In genomic region chr16:29158031-29158430, GRCh38 we compare ENCODE assay signal across 14 cellular contexts.
DNase-seq lines count a peak whose midpoint lies in the region; ATAC-seq and TF ChIP-seq lines count a peak whose summit lies in the region.
"Had no signal": no experiment of that assay in that cellular context is flagged by ENCODE, and none has a peak within 500 bp of the region (broad histone marks: within the 10 kb centered on the region; RNA-seq: fewer than 3 reads in every experiment).

No MANE protein-coding gene starts in this region.

- H3K4me3 Mint-ChIP-seq in Caco-2 (ENCODE audit: unreplicated experiment), result no peak overlapping the region
- H3K4me3 Mint-ChIP-seq: activated naive CD8-positive, alpha-beta T cell treated with anti-CD3 and anti-CD28 coated beads for 36 hours had no signal

- intact Hi-C loops in Caco-2 (cut with micrococcal nuclease; ENCODE audit: unreplicated experiment) (no loop called here), heart right ventricle (cut with DNase I) (no loop called here)

- no peak for DNase-seq in Caco-2
- no peak for DNase-seq in SJSA1 (ENCODE audit: low read depth in 1 of 2, low spot score in 2 of 2)
- no peak for DNase-seq in heart right ventricle
- no peak for DNase-seq in activated gamma-delta T cell (lab: John Stamatoyannopoulos, UW)
- DNase-seq in omental fat pad (ENCODE audit: low spot score), result no peak
- no peak for DNase-seq in NCI-H1092 treated with DMSO at 0.1 percent for 48 hours (lab: John Stamatoyannopoulos, UW)
- DNase-seq: activated CD8-positive, alpha-beta memory T cell treated with anti-CD3 and anti-CD28 coated beads for 24 hours; activated naive CD8-positive, alpha-beta T cell treated with anti-CD3 and anti-CD28 coated beads for 36 hours; CD4-positive, alpha-beta memory T cell; nucleus accumbens; stimulated activated CD4-positive, alpha-beta T cell treated with anti-CD3 and anti-CD28 coated beads, Interleukin-2, amount 100 ng/mL, for 48 hours; stimulated activated naive CD4-positive, alpha-beta T cell treated with Interleukin-2 at 50 U/mL for 16 hours had no signal

- H3K4me1 ChIP-seq in Caco-2 (no peaks in the 10 kb centered on the region), SJSA1 (replicated peaks) (peaks cover 29% of the 10 kb centered on the region), heart right ventricle (peaks cover 5 to 37% (median 22%) of the 10 kb centered on the region in 9 donors), skeletal muscle tissue (ENCODE audit: control insufficient read depth in 3 of 3, insufficient read depth in 3 of 3, low read length in 3 of 3) (peaks cover 7 to 9% (median 9%) of the 10 kb centered on the region in 3 donors)

- H3K9ac ChIP-seq in skeletal muscle tissue (ENCODE audit: low read depth in 1 of 3, low read length in 3 of 3), result no peak overlapping the region

- H3K4me3 ChIP-seq in Caco-2 (ENCODE audit: low read depth, low read length), result no peak overlapping the region
- H3K4me3 ChIP-seq in SJSA1, result no peak overlapping the region
- no peak overlapping the region for H3K4me3 ChIP-seq in heart right ventricle
- no peak overlapping the region for H3K4me3 ChIP-seq in skeletal muscle tissue (ENCODE audit: low read length in 3 of 3)

- H3K27ac ChIP-seq in SJSA1, result peak overlapping the region; percentile 98
- peak overlapping the region; percentile 57 to 94 (median 83) for H3K27ac ChIP-seq in heart right ventricle
- H3K27ac ChIP-seq in skeletal muscle tissue (ENCODE audit: low read depth, low read length), result peak overlapping the region; percentile 71

- H3K4me1 Mint-ChIP-seq in Caco-2 (ENCODE audit: low read depth, unreplicated experiment), result peaks cover 13% of the 10 kb centered on the region

- H3K9me3 ChIP-seq in Caco-2 (no peaks in the 10 kb centered on the region), SJSA1 (replicated peaks) (no peaks in the 10 kb centered on the region), heart right ventricle (no peaks in the 10 kb centered on the region), skeletal muscle tissue (ENCODE audit: control insufficient read depth in 3 of 3, low read length in 3 of 3) (no peaks in the 10 kb centered on the region)

- ATAC-seq in heart right ventricle (peak in 1 of 8 donors; percentile 2), omental fat pad (ENCODE audit: low FRiP score) (no peak), HG02973 (IDR thresholded peaks at IDR 0.05; ENCODE audit: unreplicated experiment) (no peak)

- TF ChIP-seq CTCF in Caco-2 (IDR thresholded peaks at IDR 0.05; ENCODE audit: insufficient read depth in 1 of 2, low read depth in 1 of 2, low read length in 1 of 2, severe bottlenecking in 1 of 2, unreplicated experiment in 1 of 2) (no peak), heart right ventricle (IDR thresholded peaks at IDR 0.05) (no peak), omental fat pad (IDR thresholded peaks at IDR 0.05) (no peak)

- H3K36me3 ChIP-seq in Caco-2 (ENCODE audit: control insufficient read depth, insufficient read depth, low read length) (no peaks in the 10 kb centered on the region), SJSA1 (0 out of 2 replicates have a peak, but pooled peaks cover 4% of the 10 kb centered on the region), heart right ventricle (peaks cover 0 to 4% (median 0%) of the 10 kb centered on the region in 9 donors), skeletal muscle tissue (ENCODE audit: control insufficient read depth in 3 of 3, insufficient read depth in 3 of 3, low read length in 3 of 3) (no peaks in the 10 kb centered on the region)

- no peaks in the 10 kb centered on the region for H3K9me3 Mint-ChIP-seq in Caco-2 (ENCODE audit: unreplicated experiment)
- H3K9me3 Mint-ChIP-seq: activated naive CD8-positive, alpha-beta T cell treated with anti-CD3 and anti-CD28 coated beads for 36 hours; CD4-positive, alpha-beta memory T cell had no signal

- POLR2A ChIA-PET in Caco-2 (lab: Charles Lee), result no interaction called here

- no peaks in the 10 kb centered on the region for H3K27me3 Mint-ChIP-seq in Caco-2 (ENCODE audit: insufficient read depth, unreplicated experiment)
- H3K27me3 Mint-ChIP-seq: activated naive CD8-positive, alpha-beta T cell treated with anti-CD3 and anti-CD28 coated beads for 36 hours; CD4-positive, alpha-beta memory T cell had no signal

- 88% methylated on average over 13 of the region's 13 CpGs for WGBS in heart right ventricle, 2 donors

- no TSS peak for BruUV-seq in Caco-2 (replicated peaks; lab: Mats Ljungman, UMichigan)

- H3K27me3 ChIP-seq in Caco-2 (replicated peaks; ENCODE audit: control insufficient read depth, insufficient read depth, low read length) (no peaks in the 10 kb centered on the region), SJSA1 (replicated peaks) (no peaks in the 10 kb centered on the region), heart right ventricle (no peaks in the 10 kb centered on the region), skeletal muscle tissue (ENCODE audit: control insufficient read depth in 3 of 3, insufficient read depth in 3 of 3, low read length in 3 of 3) (peaks cover 0 to 5% (median 2%) of the 10 kb centered on the region in 3 donors)

- no peaks in the 10 kb centered on the region for H3K36me3 Mint-ChIP-seq in Caco-2 (ENCODE audit: insufficient read depth, unreplicated experiment)

- CTCF ChIA-PET in Caco-2 (lab: Charles Lee), result no interaction called here

- H3K27ac Mint-ChIP-seq in Caco-2 (ENCODE audit: unreplicated experiment), result peak overlapping the region; percentile 33
